In genomic region chr15:69456208-69457166, GRCh38 we compare ENCODE assay signal across 14 cellular contexts. TPM values are rescaled to one million over a fixed set of nuclear protein-coding genes. Genes with fewer than 3 reads are reported as not detected.
DNase-seq lines count a peak whose midpoint lies in the region; ATAC-seq and TF ChIP-seq lines count a peak whose summit lies in the region.
"Had no signal": no experiment of that assay in that cellular context is flagged by ENCODE, and none has a peak within 500 bp of the region (broad histone marks: within the 10 kb centered on the region; RNA-seq: fewer than 3 reads in every experiment).

No MANE protein-coding gene starts in this region.

- ATAC-seq in activated CD4-positive, alpha-beta T cell treated with anti-CD3 and anti-CD28 coated beads for 36 hours: no peak
- ATAC-seq: lower lobe of right lung had no signal

- no peaks in the 10 kb centered on the region for H3K27me3 ChIP-seq in ascending aorta
- H3K27me3 ChIP-seq: uterus had no signal

- intact Hi-C loops in activated CD4-positive, alpha-beta T cell treated with anti-CD3 and anti-CD28 coated beads for 36 hours (cut with DNase I, micrococcal nuclease): no loop called here
- intact Hi-C loops in ascending aorta (cut with DNase I): loop anchor here (10.0 kb wide), 1 partner anchor 1018 kb away; no protein-coding TSS in a partner anchor

- peaks cover 8 to 17% of the 10 kb centered on the region in 2 donors for H3K4me1 ChIP-seq in ascending aorta

- TF ChIP-seq CTCF in nephron (IDR thresholded peaks at IDR 0.05; ENCODE audit: unreplicated experiment in 3 of 3): no peak
- no peak for TF ChIP-seq CTCF in ascending aorta (IDR thresholded peaks at IDR 0.05)

- CTCF ChIA-PET in activated CD4-positive, alpha-beta T cell treated with anti-CD3 and anti-CD28 coated beads for 36 hours (lab: Charles Lee): interaction anchor here (1.9 kb wide), 1 partner anchor 9 kb away, joined by 9 read pairs; no protein-coding TSS in a partner anchor

- POLR2A ChIA-PET in activated CD4-positive, alpha-beta T cell treated with anti-CD3 and anti-CD28 coated beads for 36 hours (lab: Charles Lee): interaction anchor here (0.6 to 1.4 kb wide), 5 partner anchors 13 to 635 kb away, joined by 3 to 4 read pairs (median 3); partner anchors contain the start of gene KIF23

- peaks cover 56% of the 10 kb centered on the region for H3K36me3 Mint-ChIP-seq in activated CD4-positive, alpha-beta T cell treated with anti-CD3 and anti-CD28 coated beads for 36 hours (ENCODE audit: low read depth)
- H3K36me3 Mint-ChIP-seq in activated naive CD8-positive, alpha-beta T cell: peaks cover 31% of the 10 kb centered on the region
- peaks cover 41% of the 10 kb centered on the region for H3K36me3 Mint-ChIP-seq in nephron (ENCODE audit: low read depth)

- no peak overlapping the region for H3K27ac ChIP-seq in ascending aorta
- H3K27ac ChIP-seq: lower lobe of right lung, uterus had no signal

- H3K4me1 Mint-ChIP-seq in activated CD4-positive, alpha-beta T cell treated with anti-CD3 and anti-CD28 coated beads for 36 hours: peaks cover 26% of the 10 kb centered on the region
- H3K4me1 Mint-ChIP-seq in activated naive CD8-positive, alpha-beta T cell (ENCODE audit: low read depth): peaks cover 55% of the 10 kb centered on the region
- H3K4me1 Mint-ChIP-seq in nephron: peaks cover 33% of the 10 kb centered on the region

- no peaks in the 10 kb centered on the region for H3K27me3 Mint-ChIP-seq in activated CD4-positive, alpha-beta T cell treated with anti-CD3 and anti-CD28 coated beads for 36 hours
- no peaks in the 10 kb centered on the region for H3K27me3 Mint-ChIP-seq in activated naive CD8-positive, alpha-beta T cell
- H3K27me3 Mint-ChIP-seq in nephron (ENCODE audit: low read depth): no peaks in the 10 kb centered on the region

- H3K4me3 Mint-ChIP-seq in activated CD4-positive, alpha-beta T cell treated with anti-CD3 and anti-CD28 coated beads for 36 hours: peak overlapping the region; percentile 91
- H3K4me3 Mint-ChIP-seq in activated naive CD8-positive, alpha-beta T cell: peak overlapping the region; percentile 99
- H3K4me3 Mint-ChIP-seq in nephron: peak overlapping the region; percentile 31 to 59 (median 46)

- H3K27ac Mint-ChIP-seq in activated CD4-positive, alpha-beta T cell treated with anti-CD3 and anti-CD28 coated beads for 36 hours: peak overlapping the region; percentile 11
- H3K27ac Mint-ChIP-seq in activated naive CD8-positive, alpha-beta T cell: peak overlapping the region; percentile 99
- H3K27ac Mint-ChIP-seq in nephron: no peak overlapping the region

- DNase-seq in activated CD4-positive, alpha-beta T cell treated with anti-CD3 and anti-CD28 coated beads for 36 hours: no peak
- DNase-seq in activated CD4-positive, alpha-beta T cell treated with anti-CD3 and anti-CD28 coated beads for 4 hours: no peak
- DNase-seq in HT1080 (ENCODE audit: low read depth) (peak; percentile 19), NOMO-1 treated with dmso at 0.1 percent for 144 hours (lab: John Stamatoyannopoulos, UW; ENCODE audit: unreplicated experiment) (no peak), ascending aorta (ENCODE audit: low spot score in 2 of 2) (no peak)
- no peak for DNase-seq in stimulated activated CD4-positive, alpha-beta T cell treated with anti-CD3 and anti-CD28 coated beads, Interleukin-2, amount 100 ng/mL, for 48 hours
- DNase-seq: H9, lower lobe of right lung, NCI-H1048, NCI-H2227 treated with DMSO at 0.1 percent for 48 hours, occipital lobe, uterus had no signal

- H3K9me3 ChIP-seq in ascending aorta: no peaks in the 10 kb centered on the region
- H3K9me3 ChIP-seq: lower lobe of right lung, uterus had no signal

- H3K36me3 ChIP-seq in ascending aorta: peaks cover 14 to 33% of the 10 kb centered on the region in 2 donors
- H3K36me3 ChIP-seq: uterus had no signal

- no peaks in the 10 kb centered on the region for H3K9me3 Mint-ChIP-seq in activated CD4-positive, alpha-beta T cell treated with anti-CD3 and anti-CD28 coated beads for 36 hours (ENCODE audit: low read depth)
- no peaks in the 10 kb centered on the region for H3K9me3 Mint-ChIP-seq in activated naive CD8-positive, alpha-beta T cell (ENCODE audit: low read depth)
- no peaks in the 10 kb centered on the region for H3K9me3 Mint-ChIP-seq in nephron
- H3K9me3 Mint-ChIP-seq: H9 had no signal

- no peak overlapping the region for H3K4me3 ChIP-seq in ascending aorta
- H3K4me3 ChIP-seq: lower lobe of right lung, uterus had no signal

RNA-seq across cellular contexts. Expression of gene RPLP1, which starts 3.9 kb away (rescaled TPM):
- total RNA-seq in activated CD4-positive, alpha-beta T cell treated with anti-CD3 and anti-CD28 coated beads for 36 hours: 1,000 to 10,000 TPM; 1,576 to 2,330 TPM
- total RNA-seq in HT1080 (2014; rRNA removed; shearing (Covaris generic)): 603 and 752 TPM in 2 replicates
- polyA plus RNA-seq in HT1080 (2015; cell fraction: cytosol; rRNA removed): 1,158 and 2,089 TPM in 2 replicates
- 325 and 413 TPM in 2 replicates for polyA plus RNA-seq in HT1080 (2015; cell fraction: nucleus; rRNA removed)
- 379 TPM for total RNA-seq in ascending aorta

RNA-seq across cellular contexts. Expression of gene KIF23, which starts 42.3 kb away (rescaled TPM):
- total RNA-seq in activated CD4-positive, alpha-beta T cell treated with anti-CD3 and anti-CD28 coated beads for 36 hours: 10 to 100 TPM; 47.2 to 48.0 TPM
- 63.0 and 64.9 TPM in 2 replicates for total RNA-seq in HT1080 (2014; rRNA removed; shearing (Covaris generic))
- 49.5 and 50.2 TPM in 2 replicates for polyA plus RNA-seq in HT1080 (2015; cell fraction: cytosol; rRNA removed)
- 161 and 165 TPM in 2 replicates for polyA plus RNA-seq in HT1080 (2015; cell fraction: nucleus; rRNA removed)
- 1.8 TPM for total RNA-seq in ascending aorta

Comparison
In these comparisons a context has a peak if more than half of its experiments do, and no peak if none do; other contexts are left out.
1. H3K27ac Mint-ChIP-seq: peak in activated CD4-positive, alpha-beta T cell treated with anti-CD3 and anti-CD28 coated beads for 36 hours (single experiment) and activated naive CD8-positive, alpha-beta T cell (single experiment); none in nephron (0 of 3).
2. H3K4me3 Mint-ChIP-seq: peak in every context shown above with its lines; median percentile 99 in activated naive CD8-positive, alpha-beta T cell; 91 in activated CD4-positive, alpha-beta T cell treated with anti-CD3 and anti-CD28 coated beads for 36 hours; 46 in nephron.
3. RNA of gene KIF23, which starts 42.3 kb away (total RNA-seq): 63.0 to 64.9 TPM in HT1080 and 47.2 to 48.0 TPM in activated CD4-positive, alpha-beta T cell treated with anti-CD3 and anti-CD28 coated beads for 36 hours; 1.8 TPM in ascending aorta (single experiment); every median in the first group is over 10 times any median in the second.